Comparison of ENCODE assay signal across 8 cellular contexts in genomic region chr2:42100696-42101585, GRCh38. TPM values are rescaled to one million over a fixed set of nuclear protein-coding genes. Genes with fewer than 3 reads are reported as not detected.
A peak's percentile ranks its signal among the peaks of the same experiment; 100 is the strongest.
DNase-seq lines count a peak whose midpoint lies in the region; ATAC-seq, FAIRE-seq and TF ChIP-seq lines count a peak whose summit lies in the region.

No MANE protein-coding gene starts in this region.

- DNase-seq in MM.1S, result peak; percentile 56
- DNase-seq in foreskin keratinocyte, result no peak
- DNase-seq in pancreas, result peak; percentile 53 to 83 (median 63)
- DNase-seq in NCI-H2081 (lab: John Stamatoyannopoulos, UW), result no peak
- no peak for DNase-seq in NCI-H187 (lab: John Stamatoyannopoulos, UW)

- no peak for TF ChIP-seq CTCF in MM.1S (IDR thresholded peaks at IDR 0.05; ENCODE audit: low read length)
- no peak for TF ChIP-seq CTCF in foreskin keratinocyte (conservative IDR thresholded peaks at IDR 0.05)
- no peak for TF ChIP-seq CTCF in pancreas (IDR thresholded peaks at IDR 0.05)

- peaks cover 3% of the 10 kb centered on the region for H3K9me3 Mint-ChIP-seq in activated T-helper 17 cell treated with anti-CD3 and anti-CD28 coated beads, Interleukin-2, amount 50 U/mL, for 72 hours

- H2AFZ ChIP-seq in MM.1S (ENCODE audit: low read length), result no peak overlapping the region

- H3K36me3 ChIP-seq in MM.1S (replicated peaks; ENCODE audit: insufficient read depth, low read length), result no peaks in the 10 kb centered on the region
- H3K36me3 ChIP-seq in pancreas, result no peaks in the 10 kb centered on the region

- H3K4me1 ChIP-seq in MM.1S (ENCODE audit: low read length) (peaks cover 81% of the 10 kb centered on the region), foreskin keratinocyte (peaks cover 5% of the 10 kb centered on the region), pancreas (peaks cover 0 to 6% (median 3%) of the 10 kb centered on the region in 3 donors)

- H3K4me3 ChIP-seq in MM.1S (ENCODE audit: low read length) (peak overlapping the region; percentile 57), pancreas (peak overlapping the region; percentile 6 to 49 (median 42))

- ATAC-seq in activated T-helper 17 cell treated with anti-CD3 and anti-CD28 coated beads, Interleukin-2, amount 50 U/mL, for 72 hours (replicated peaks), result peak; percentile 25
- ATAC-seq in foreskin keratinocyte (peak; percentile 44), pancreas (peak; percentile 70 to 82 (median 74)), GM21825 (IDR thresholded peaks at IDR 0.05; ENCODE audit: unreplicated experiment) (no peak), GM18498 (IDR thresholded peaks at IDR 0.05; ENCODE audit: unreplicated experiment) (no peak)

- H3K27ac Mint-ChIP-seq in activated T-helper 17 cell treated with anti-CD3 and anti-CD28 coated beads, Interleukin-2, amount 50 U/mL, for 72 hours, result no peak overlapping the region

- no peak for FAIRE-seq in pancreas (lab: Jason Lieb, UNC)

- peaks cover 67% of the 10 kb centered on the region for H3F3A ChIP-seq in MM.1S (ENCODE audit: insufficient read depth, low read length)

- intact Hi-C loops in pancreas (cut with DNase I), result no loop called here

- H3K9me3 ChIP-seq in MM.1S (replicated peaks; ENCODE audit: insufficient read depth, low read length) (no peaks in the 10 kb centered on the region), pancreas (no peaks in the 10 kb centered on the region)

- H3K4me1 Mint-ChIP-seq in activated T-helper 17 cell treated with anti-CD3 and anti-CD28 coated beads, Interleukin-2, amount 50 U/mL, for 72 hours, result peaks cover 38% of the 10 kb centered on the region

- H3K36me3 Mint-ChIP-seq in activated T-helper 17 cell treated with anti-CD3 and anti-CD28 coated beads, Interleukin-2, amount 50 U/mL, for 72 hours (ENCODE audit: low read depth), result no peaks in the 10 kb centered on the region

- H3K79me2 ChIP-seq in MM.1S (ENCODE audit: low read length), result no peaks in the 10 kb centered on the region

- H3K4me3 Mint-ChIP-seq in activated T-helper 17 cell treated with anti-CD3 and anti-CD28 coated beads, Interleukin-2, amount 50 U/mL, for 72 hours, result peak overlapping the region; percentile 39

- H3K4me2 ChIP-seq in MM.1S (ENCODE audit: low read depth, low read length), result peak overlapping the region; percentile 87; the same call in 1 of the 2 replicates

- H3K27me3 ChIP-seq in MM.1S (replicated peaks; ENCODE audit: insufficient read depth, low read length) (no peaks in the 10 kb centered on the region), foreskin keratinocyte (no peaks in the 10 kb centered on the region), pancreas (no peaks in the 10 kb centered on the region)

- H3K27ac ChIP-seq in MM.1S (ENCODE audit: low read length), result peak overlapping the region; percentile 97
- no peak overlapping the region for H3K27ac ChIP-seq in foreskin keratinocyte
- peak overlapping the region; percentile 66 to 92 (median 84) for H3K27ac ChIP-seq in pancreas

- H4K20me1 ChIP-seq in MM.1S (ENCODE audit: insufficient read depth, low read length), result no peaks in the 10 kb centered on the region

- no peaks in the 10 kb centered on the region for H3K9me2 ChIP-seq in MM.1S (replicated peaks; ENCODE audit: insufficient read depth, low read length)

- H3K9ac ChIP-seq in MM.1S (ENCODE audit: low read length), result peak overlapping the region; percentile 84

- WGBS in pancreas, 2 donors, result 28 to 31% methylated on average over 56 to 68 of the region's 68 CpGs

- no peaks in the 10 kb centered on the region for H3K27me3 Mint-ChIP-seq in activated T-helper 17 cell treated with anti-CD3 and anti-CD28 coated beads, Interleukin-2, amount 50 U/mL, for 72 hours

RNA-seq across cellular contexts. Expression of gene PKDCC, which starts 53.1 kb away (rescaled TPM):
- not detected for total RNA-seq in activated T-helper 17 cell treated with anti-CD3 and anti-CD28 coated beads, Interleukin-2, amount 50 U/mL, for 72 hours
- not detected in 2 replicates for total RNA-seq in foreskin keratinocyte
- polyA plus RNA-seq in foreskin keratinocyte, result 0.07 TPM in 1 of 2 replicates, not detected in the other
- 10 to 100 TPM in 4 of 6 donors, 1 to 10 TPM in 2; 8.1 to 34.0 (median 15.9) TPM for total RNA-seq in pancreas
- 10 to 100 TPM; 35.8 to 60.9 TPM for polyA plus RNA-seq in pancreas

Comparison
In these comparisons a context has a peak if more than half of its experiments do, and no peak if none do; other contexts are left out.
1. DNase-seq: peak in MM.1S (single experiment) and pancreas (6 of 6); none in foreskin keratinocyte (0 of 2), NCI-H2081 (0 of 2) and NCI-H187 (0 of 2).
2. ATAC-seq: peak in activated T-helper 17 cell treated with anti-CD3 and anti-CD28 coated beads, Interleukin-2, amount 50 U/mL, for 72 hours (single experiment), foreskin keratinocyte (single experiment) and pancreas (4 of 4); none in GM21825 (single experiment) and GM18498 (single experiment).